ENCODE assay signal across 9 cellular contexts in the genomic region with DNA sequence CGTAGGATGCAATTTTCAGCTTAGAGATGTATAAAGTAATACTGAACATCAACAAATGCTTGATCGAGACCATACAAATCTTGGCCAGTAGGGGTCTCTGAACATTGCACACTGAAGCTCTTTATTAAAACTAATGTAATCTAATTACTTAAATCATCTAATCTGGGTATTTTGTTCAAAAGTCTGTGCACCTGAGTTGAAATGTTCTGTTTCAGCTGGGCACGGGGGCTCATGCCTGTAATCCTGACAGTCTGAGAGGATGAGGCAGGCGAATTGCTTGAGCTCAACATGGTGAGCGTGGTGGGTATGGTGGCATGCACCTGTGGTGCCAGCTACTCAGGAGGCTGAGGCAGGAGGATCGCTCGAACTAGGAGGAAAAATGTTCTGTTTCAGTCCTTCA. TPM values are rescaled to one million over a fixed set of nuclear protein-coding genes. Genes with fewer than 3 reads are reported as not detected.
DNase-seq lines count a peak whose midpoint lies in the region; ATAC-seq and TF ChIP-seq lines count a peak whose summit lies in the region.
"Had no signal": no experiment of that assay in that cellular context is flagged by ENCODE, and none has a peak within 500 bp of the region (broad histone marks: within the 10 kb centered on the region; RNA-seq: fewer than 3 reads in every experiment).

No MANE protein-coding gene starts in this region.

- DNase-seq in HT-29 (ENCODE audit: low spot score) = peak; percentile 45
- DNase-seq in activated CD4-positive, alpha-beta T cell treated with anti-CD3 and anti-CD28 coated beads, Interleukin-2, amount 50 U/mL, for 48 hours = peak; percentile 17 to 33
- peak; percentile 35 for DNase-seq in fibroblast of gingiva (ENCODE audit: low read depth)
- no peak for DNase-seq in gastrocnemius medialis

- H3K4me1 ChIP-seq in DOHH2 (ENCODE audit: control insufficient read depth, low read length) = no peaks in the 10 kb centered on the region
- no peaks in the 10 kb centered on the region for H3K4me1 ChIP-seq in gastrocnemius medialis

- H3K36me3 ChIP-seq in DOHH2 (ENCODE audit: control insufficient read depth, low read length) (no peaks in the 10 kb centered on the region), gastrocnemius medialis (no peaks in the 10 kb centered on the region)

- H3K79me2 ChIP-seq in DOHH2 (ENCODE audit: control insufficient read depth, low read length) = no peaks in the 10 kb centered on the region

- no peak for ATAC-seq in gastrocnemius medialis
- no peak for ATAC-seq in HG03460 (IDR thresholded peaks at IDR 0.05; ENCODE audit: unreplicated experiment)
- no peak for ATAC-seq in GM18517 (IDR thresholded peaks at IDR 0.05; ENCODE audit: unreplicated experiment)
- no peak for ATAC-seq in GM21526 (IDR thresholded peaks at IDR 0.05; ENCODE audit: low FRiP score, unreplicated experiment)

- H3K4me3 ChIP-seq in DOHH2 (ENCODE audit: low read length) = no peak overlapping the region
- no peak overlapping the region for H3K4me3 ChIP-seq in gastrocnemius medialis

- TF ChIP-seq CTCF in DOHH2 (IDR thresholded peaks at IDR 0.05; ENCODE audit: low read depth, low read length, poor library complexity, severe bottlenecking) = peak; percentile 73
- peak in 3 of 5 experiments; percentile 10 to 36 (median 33) for TF ChIP-seq CTCF in gastrocnemius medialis (IDR thresholded peaks at IDR 0.05 in 4 of 5, conservative IDR thresholded peaks at IDR 0.05 in 1 of 5)

- H3F3A ChIP-seq in DOHH2 (ENCODE audit: control insufficient read depth, insufficient read depth) = no peaks in the 10 kb centered on the region

- intact Hi-C loops in gastrocnemius medialis (cut with DNase I; ENCODE audit: low total_unique reads) = no loop called here

- in situ Hi-C loops in gastrocnemius medialis (cut with MboI; ENCODE audit: low sequenced_read_pairs in 4 of 4) = no loop called here

- H3K9me2 ChIP-seq in DOHH2 (replicated peaks; ENCODE audit: control insufficient read depth, low read length) = no peaks in the 10 kb centered on the region

- no peaks in the 10 kb centered on the region for H4K20me1 ChIP-seq in DOHH2 (ENCODE audit: control insufficient read depth, insufficient read depth, low read depth, low read length)

- H3K9me3 ChIP-seq in DOHH2 (ENCODE audit: control insufficient read depth, insufficient read depth, low read length) = no peaks in the 10 kb centered on the region
- no peaks in the 10 kb centered on the region for H3K9me3 ChIP-seq in gastrocnemius medialis

- no peak for TF ChIP-seq POLR2A in gastrocnemius medialis (IDR thresholded peaks at IDR 0.05)

- no peaks in the 10 kb centered on the region for H3K27me3 ChIP-seq in DOHH2 (ENCODE audit: control insufficient read depth, low read length)
- no peaks in the 10 kb centered on the region for H3K27me3 ChIP-seq in gastrocnemius medialis

- no peak overlapping the region for H3K4me2 ChIP-seq in DOHH2 (ENCODE audit: low read length)

- H3K27ac ChIP-seq in DOHH2 (ENCODE audit: low read depth, low read length) (no peak overlapping the region), gastrocnemius medialis (no peak overlapping the region)

RNA-seq across cellular contexts. Expression of gene ESM1, which starts 41.0 kb away (rescaled TPM):
- not detected in 2 replicates for total RNA-seq in HT-29 (2014; rRNA removed; shearing (Covaris generic))
- under 1 TPM in 2 of 4 donors, not detected in 2; 0.12 to 0.46 TPM for total RNA-seq in gastrocnemius medialis
- total RNA-seq: activated CD8-positive, alpha-beta memory T cell treated with anti-CD3 and anti-CD28 coated beads for 36 hours had no signal

Comparison
In these comparisons a context has a peak if more than half of its experiments do, and no peak if none do; other contexts are left out.
1. DNase-seq: peak in HT-29 (single experiment), activated CD4-positive, alpha-beta T cell treated with anti-CD3 and anti-CD28 coated beads, Interleukin-2, amount 50 U/mL, for 48 hours (2 of 2) and fibroblast of gingiva (single experiment); none in gastrocnemius medialis (0 of 2).